ENCODE assay signal across 18 cellular contexts in genomic region chr18:26439537-26439936, GRCh38.
DNase-seq lines count a peak whose midpoint lies in the region; ATAC-seq, FAIRE-seq and TF ChIP-seq lines count a peak whose summit lies in the region.
"Had no signal": no experiment of that assay in that cellular context is flagged by ENCODE, and none has a peak within 500 bp of the region (broad histone marks: within the 10 kb centered on the region; RNA-seq: fewer than 3 reads in every experiment).

No MANE protein-coding gene starts in this region.

- no TSS peak for BruUV-seq in K562 (replicated peaks; lab: Mats Ljungman, UMichigan)

- TF ChIP-seq CTCF in RWPE1 (conservative IDR thresholded peaks at IDR 0.05; ENCODE audit: low read depth) (no peak), K562 (IDR thresholded peaks at IDR 0.05 in 2 of 3, conservative IDR thresholded peaks at IDR 0.05 in 1 of 3; ENCODE audit: insufficient read depth in 2 of 3, low read depth in 1 of 3, low read length in 3 of 3) (no peak), suprapubic skin (IDR thresholded peaks at IDR 0.05) (no peak)

- DNase-seq in Karpas-422 (no peak), RWPE1 (ENCODE audit: low spot score) (no peak), K562 (ENCODE audit: extremely low read depth in 1 of 4, low spot score in 3 of 4) (no peak), suprapubic skin (ENCODE audit: low spot score in 2 of 2) (no peak), NCI-H2107 (lab: John Stamatoyannopoulos, UW) (no peak), glomerular visceral epithelial cell (ENCODE audit: extremely low spot score) (no peak), COLO829 (ENCODE audit: low spot score) (no peak)
- DNase-seq: ACHN; BE2C; C1 segment of cervical spinal cord; Caco-2; CD4-positive, CD25-positive, alpha-beta regulatory T cell; CD8-positive, alpha-beta memory T cell had no signal

- H3K36me3 ChIP-seq in Karpas-422 (ENCODE audit: insufficient read depth, low read length), result no peaks in the 10 kb centered on the region
- no peaks in the 10 kb centered on the region for H3K36me3 ChIP-seq in K562 (ENCODE audit: control insufficient read depth, insufficient read depth, low read length)
- H3K36me3 ChIP-seq in suprapubic skin, result no peaks in the 10 kb centered on the region
- H3K36me3 ChIP-seq: BE2C, HAP-1 had no signal

- H3K4me1 ChIP-seq in Karpas-422 (ENCODE audit: low read length), result peaks cover 37% of the 10 kb centered on the region
- H3K4me1 ChIP-seq in K562 (replicated peaks in 1 of 2; ENCODE audit: control insufficient read depth in 2 of 2, insufficient read depth in 2 of 2, low read length in 2 of 2), result no peaks in the 10 kb centered on the region
- H3K4me1 ChIP-seq in suprapubic skin, result peaks cover 33% of the 10 kb centered on the region
- H3K4me1 ChIP-seq: BE2C, Caco-2, HAP-1 had no signal

- no peaks in the 10 kb centered on the region for H3K79me2 ChIP-seq in Karpas-422 (ENCODE audit: low read length)
- H3K79me2 ChIP-seq in K562 (ENCODE audit: control insufficient read depth, insufficient read depth, low read length), result no peaks in the 10 kb centered on the region

- no peaks in the 10 kb centered on the region for H3K27me3 ChIP-seq in Karpas-422 (ENCODE audit: low read length)
- peaks cover 3 to 18% of the 10 kb centered on the region in 2 experiments; a peak in 4 of 5 replicates for H3K27me3 ChIP-seq in K562 (ENCODE audit: control insufficient read depth in 2 of 2, insufficient read depth in 2 of 2, low read length in 2 of 2)
- no peaks in the 10 kb centered on the region for H3K27me3 ChIP-seq in suprapubic skin
- H3K27me3 ChIP-seq: BE2C had no signal

- ATAC-seq in K562, result no peak

- in situ Hi-C loops in K562 (cut with MboI), result no loop called here

- no peak for TF ChIP-seq RAD21 in K562 (CRISPR knock-in tag; conservative IDR thresholded peaks at IDR 0.05 in 1 of 2, IDR thresholded peaks at IDR 0.05 in 1 of 2)

- FAIRE-seq in K562 (lab: Jason Lieb, UNC), result no peak
- FAIRE-seq: A204.1, D721Med, G401.6, H1 had no signal

- H2AFZ ChIP-seq in Karpas-422 (ENCODE audit: low read length) (no peak overlapping the region), K562 (ENCODE audit: low read depth, low read length) (no peak overlapping the region)

- H3K9me1 ChIP-seq in K562 (ENCODE audit: control insufficient read depth, insufficient read depth, low read length), result no peaks in the 10 kb centered on the region

- H3K9me3 ChIP-seq in Karpas-422 (ENCODE audit: low read length) (no peaks in the 10 kb centered on the region), K562 (replicated peaks; ENCODE audit: control insufficient read depth, insufficient read depth, low read depth, low read length) (no peaks in the 10 kb centered on the region), suprapubic skin (no peaks in the 10 kb centered on the region)
- H3K9me3 ChIP-seq: BE2C, Caco-2, HAP-1 had no signal

- no peak for TF ChIP-seq POLR2A in K562 (conservative IDR thresholded peaks at IDR 0.05)
- no peak for TF ChIP-seq POLR2A in suprapubic skin (IDR thresholded peaks at IDR 0.05)

- no peak for TF ChIP-seq EP300 in K562 (IDR thresholded peaks at IDR 0.05; ENCODE audit: low read length)
- no peak for TF ChIP-seq EP300 in suprapubic skin (IDR thresholded peaks at IDR 0.05)

- no peaks in the 10 kb centered on the region for H3K9me2 ChIP-seq in Karpas-422 (replicated peaks; ENCODE audit: insufficient read depth, low read length)

- H4K20me1 ChIP-seq in Karpas-422 (ENCODE audit: insufficient read depth, low read depth, low read length) (no peaks in the 10 kb centered on the region), K562 (replicated peaks; ENCODE audit: control insufficient read depth, insufficient read depth, low read length) (no peaks in the 10 kb centered on the region)

- H3K4me2 ChIP-seq in Karpas-422 (ENCODE audit: low read depth, low read length, poor library complexity, severe bottlenecking) (peak overlapping the region; percentile 66), K562 (ENCODE audit: insufficient read depth, low read length) (no peak overlapping the region)

- WGBS in K562 (ENCODE audit: insufficient coverage, low coverage, missing lambda C conversion rate), result 0% methylated on average over 4 of the region's 4 CpGs
- WGBS in suprapubic skin, result 94% methylated on average over 4 of the region's 4 CpGs

- CTCF ChIA-PET in RWPE1 (lab: Yijun Ruan, JAX) (no interaction called here), K562 (lab: Yijun Ruan, JAX; ENCODE audit: low intra/inter-chr PET ratio) (no interaction called here)

- H3K9ac ChIP-seq in Karpas-422 (ENCODE audit: low read length) (no peak overlapping the region), K562 (ENCODE audit: insufficient read depth in 1 of 2, low read depth in 2 of 2, low read length in 2 of 2) (no peak overlapping the region)

- intact Hi-C loops in K562 (cut with micrococcal nuclease), result no loop called here

- H3K27ac ChIP-seq in Karpas-422 (ENCODE audit: low read length), result no peak overlapping the region
- peak overlapping the region; percentile 98; the same call in 1 of the 2 replicates for H3K27ac ChIP-seq in RWPE1
- no peak overlapping the region for H3K27ac ChIP-seq in K562 (ENCODE audit: extremely low read depth, low read depth, low read length)
- peak overlapping the region; percentile 68 for H3K27ac ChIP-seq in suprapubic skin

- POLR2A ChIA-PET in RWPE1 (lab: Yijun Ruan, JAX; ENCODE audit: low non-redundant PET), result no interaction called here
- POLR2A ChIA-PET in K562 (lab: Yijun Ruan, JAX), result interaction anchor here (1.3 kb wide), 1 partner anchor 20 kb away, joined by 3 read pairs; no protein-coding TSS in a partner anchor

- no peak overlapping the region for H3K4me3 ChIP-seq in Karpas-422 (ENCODE audit: low read length)
- no peak overlapping the region for H3K4me3 ChIP-seq in K562
- H3K4me3 ChIP-seq in suprapubic skin, result no peak overlapping the region
- H3K4me3 ChIP-seq: HAP-1 had no signal

TF ChIP-seq in K562, 482 proteins besides CTCF, POLR2A, EP300 and RAD21:
- TF ChIP-seq ZNF24 (IDR thresholded peaks at IDR 0.05), result peak; percentile 82
- TF ChIP-seq CREB3L1 (IDR thresholded peaks at IDR 0.05; ENCODE audit: borderline replicate concordance, low read depth), result no peak

Comparison
In these comparisons a context has a peak if more than half of its experiments do, and no peak if none do; other contexts are left out.
1. H3K27ac ChIP-seq: peak in RWPE1 (single experiment) and suprapubic skin (single experiment); none in Karpas-422 (single experiment) and K562 (single experiment).